In the genomic region with DNA sequence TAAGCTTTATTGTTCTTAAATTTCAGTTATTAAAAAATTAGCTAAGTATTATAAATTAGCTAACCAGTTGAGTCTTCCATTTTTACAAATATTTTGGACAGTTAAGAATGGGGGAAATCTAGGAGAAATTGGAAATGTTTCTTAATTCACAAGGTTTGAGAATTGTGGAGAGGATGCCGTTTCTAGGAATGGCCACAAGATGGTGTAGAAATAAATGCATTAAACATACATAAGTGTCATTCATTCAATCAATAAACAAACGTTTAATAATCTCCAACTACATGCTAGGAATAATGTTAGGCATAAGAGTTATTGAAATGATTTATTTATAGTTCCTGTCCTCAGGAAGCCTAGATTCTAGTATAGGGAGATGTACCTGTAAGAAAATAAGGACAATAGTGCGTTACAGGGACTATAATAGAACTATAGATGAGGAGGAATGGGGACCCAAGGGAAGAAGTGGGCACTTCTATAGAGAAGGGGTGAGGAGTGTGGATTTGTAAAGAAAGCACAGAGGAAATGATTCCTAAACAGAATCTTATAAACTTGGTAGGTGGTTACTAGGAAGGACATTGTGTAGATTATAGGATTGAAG, we compare ENCODE assay signal across 11 cellular contexts.
DNase-seq lines count a peak whose midpoint lies in the region; ATAC-seq, FAIRE-seq and TF ChIP-seq lines count a peak whose summit lies in the region.
"Had no signal": no experiment of that assay in that cellular context is flagged by ENCODE, and none has a peak within 500 bp of the region (broad histone marks: within the 10 kb centered on the region; RNA-seq: fewer than 3 reads in every experiment).

No MANE protein-coding gene starts in this region.

- FAIRE-seq in A204.1 (lab: Jason Lieb, UNC) (peak; percentile 54), GM19239 (lab: Jason Lieb, UNC) (peak; percentile 35)

- TF ChIP-seq CTCF in WTC11 (IDR thresholded peaks at IDR 0.05) = no peak; the same call in 1 of the 2 replicates

- CTCF ChIA-PET in WTC11 (lab: Charles Lee) = interaction anchor here (1.0 to 1.9 kb wide), 3 partner anchors 11 to 84 kb away, joined by 3 to 10 read pairs (median 3); no protein-coding TSS in a partner anchor

- POLR2A ChIA-PET in WTC11 (lab: Charles Lee) = interaction anchor here (1.0 kb wide), 1 partner anchor 85 kb away, joined by 3 read pairs; no protein-coding TSS in a partner anchor

- peaks cover 4% of the 10 kb centered on the region for H3K9me3 Mint-ChIP-seq in WTC11
- H3K9me3 Mint-ChIP-seq: CD8-positive, alpha-beta T cell had no signal

- H3K4me1 Mint-ChIP-seq in WTC11 = peaks cover 36% of the 10 kb centered on the region

- H3K4me3 Mint-ChIP-seq in WTC11 = no peak overlapping the region
- H3K4me3 Mint-ChIP-seq: CD8-positive, alpha-beta T cell had no signal

- H3K27me3 Mint-ChIP-seq in WTC11 (ENCODE audit: low read depth) = no peaks in the 10 kb centered on the region

- ATAC-seq in WTC11 = no peak
- no peak for ATAC-seq in GM18907 (IDR thresholded peaks at IDR 0.05; ENCODE audit: unreplicated experiment)
- ATAC-seq in GM21367 (IDR thresholded peaks at IDR 0.05; ENCODE audit: unreplicated experiment) = no peak
- ATAC-seq: CD8-positive, alpha-beta T cell had no signal

- peaks cover 3% of the 10 kb centered on the region for H3K36me3 Mint-ChIP-seq in WTC11
- H3K36me3 Mint-ChIP-seq: CD8-positive, alpha-beta T cell had no signal

- H3K27ac Mint-ChIP-seq in WTC11 = peak overlapping the region; percentile 11; the same call in 1 of the 2 replicates
- H3K27ac Mint-ChIP-seq: CD8-positive, alpha-beta T cell had no signal

- no peak for DNase-seq in GM19239 (ENCODE audit: insufficient read length, low spot score)
- no peak for DNase-seq in WTC11 (ENCODE audit: low spot score)
- DNase-seq in inferior parietal cortex (ENCODE audit: extremely low spot score) = peak; percentile 55
- DNase-seq in NCI-H1105 treated with DMSO at 0.1 percent for 48 hours (lab: John Stamatoyannopoulos, UW) = no peak
- no peak for DNase-seq in activated T-cell treated with anti-CD3 and anti-CD28 coated beads, Interleukin-2, amount 50 U/mL, for 1 hour
- DNase-seq: activated CD4-positive, alpha-beta T cell treated with anti-CD3 and anti-CD28 coated beads for 1 hour; CD8-positive, alpha-beta T cell; NCI-H748 treated with DMSO at 0.1 percent for 48 hours had no signal

TF ChIP-seq in WTC11, 78 proteins besides CTCF, POLR2A, EP300 and RAD21:
- TF ChIP-seq HMGA2 (CRISPR knock-in tag; IDR thresholded peaks at IDR 0.05) (no peak), ZNF317 (CRISPR knock-in tag; IDR thresholded peaks at IDR 0.05; ENCODE audit: borderline replicate concordance, low read depth) (no peak), ZBTB21 (CRISPR knock-in tag; IDR thresholded peaks at IDR 0.05; ENCODE audit: borderline replicate concordance) (no peak)
- TF ChIP-seq, protein P1, sequence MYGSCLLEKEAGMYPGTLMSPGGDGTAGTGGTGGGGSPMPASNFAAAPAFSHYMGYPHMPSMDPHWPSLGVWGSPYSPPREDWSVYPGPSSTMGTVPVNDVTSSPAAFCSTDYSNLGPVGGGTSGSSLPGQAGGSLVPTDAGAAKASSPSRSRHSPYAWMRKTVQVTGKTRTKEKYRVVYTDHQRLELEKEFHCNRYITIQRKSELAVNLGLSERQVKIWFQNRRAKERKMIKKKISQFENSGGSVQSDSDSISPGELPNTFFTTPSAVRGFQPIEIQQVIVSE (CRISPR knock-in tag; IDR thresholded peaks at IDR 0.05; ENCODE audit: borderline replicate concordance) = no peak
- TF ChIP-seq, protein P2, sequence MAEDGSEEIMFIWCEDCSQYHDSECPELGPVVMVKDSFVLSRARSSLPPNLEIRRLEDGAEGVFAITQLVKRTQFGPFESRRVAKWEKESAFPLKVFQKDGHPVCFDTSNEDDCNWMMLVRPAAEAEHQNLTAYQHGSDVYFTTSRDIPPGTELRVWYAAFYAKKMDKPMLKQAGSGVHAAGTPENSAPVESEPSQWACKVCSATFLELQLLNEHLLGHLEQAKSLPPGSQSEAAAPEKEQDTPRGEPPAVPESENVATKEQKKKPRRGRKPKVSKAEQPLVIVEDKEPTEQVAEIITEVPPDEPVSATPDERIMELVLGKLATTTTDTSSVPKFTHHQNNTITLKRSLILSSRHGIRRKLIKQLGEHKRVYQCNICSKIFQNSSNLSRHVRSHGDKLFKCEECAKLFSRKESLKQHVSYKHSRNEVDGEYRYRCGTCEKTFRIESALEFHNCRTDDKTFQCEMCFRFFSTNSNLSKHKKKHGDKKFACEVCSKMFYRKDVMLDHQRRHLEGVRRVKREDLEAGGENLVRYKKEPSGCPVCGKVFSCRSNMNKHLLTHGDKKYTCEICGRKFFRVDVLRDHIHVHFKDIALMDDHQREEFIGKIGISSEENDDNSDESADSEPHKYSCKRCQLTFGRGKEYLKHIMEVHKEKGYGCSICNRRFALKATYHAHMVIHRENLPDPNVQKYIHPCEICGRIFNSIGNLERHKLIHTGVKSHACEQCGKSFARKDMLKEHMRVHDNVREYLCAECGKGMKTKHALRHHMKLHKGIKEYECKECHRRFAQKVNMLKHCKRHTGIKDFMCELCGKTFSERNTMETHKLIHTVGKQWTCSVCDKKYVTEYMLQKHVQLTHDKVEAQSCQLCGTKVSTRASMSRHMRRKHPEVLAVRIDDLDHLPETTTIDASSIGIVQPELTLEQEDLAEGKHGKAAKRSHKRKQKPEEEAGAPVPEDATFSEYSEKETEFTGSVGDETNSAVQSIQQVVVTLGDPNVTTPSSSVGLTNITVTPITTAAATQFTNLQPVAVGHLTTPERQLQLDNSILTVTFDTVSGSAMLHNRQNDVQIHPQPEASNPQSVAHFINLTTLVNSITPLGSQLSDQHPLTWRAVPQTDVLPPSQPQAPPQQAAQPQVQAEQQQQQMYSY (CRISPR knock-in tag; IDR thresholded peaks at IDR 0.05) = no peak
- TF ChIP-seq, protein P3, sequence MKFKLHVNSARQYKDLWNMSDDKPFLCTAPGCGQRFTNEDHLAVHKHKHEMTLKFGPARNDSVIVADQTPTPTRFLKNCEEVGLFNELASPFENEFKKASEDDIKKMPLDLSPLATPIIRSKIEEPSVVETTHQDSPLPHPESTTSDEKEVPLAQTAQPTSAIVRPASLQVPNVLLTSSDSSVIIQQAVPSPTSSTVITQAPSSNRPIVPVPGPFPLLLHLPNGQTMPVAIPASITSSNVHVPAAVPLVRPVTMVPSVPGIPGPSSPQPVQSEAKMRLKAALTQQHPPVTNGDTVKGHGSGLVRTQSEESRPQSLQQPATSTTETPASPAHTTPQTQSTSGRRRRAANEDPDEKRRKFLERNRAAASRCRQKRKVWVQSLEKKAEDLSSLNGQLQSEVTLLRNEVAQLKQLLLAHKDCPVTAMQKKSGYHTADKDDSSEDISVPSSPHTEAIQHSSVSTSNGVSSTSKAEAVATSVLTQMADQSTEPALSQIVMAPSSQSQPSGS (CRISPR knock-in tag; IDR thresholded peaks at IDR 0.05; ENCODE audit: borderline replicate concordance, low read depth) = no peak
